Comparison of ENCODE assay signal across 15 cellular contexts in genomic region chr15:33649217-33649933, GRCh38.
A peak's percentile ranks its signal among the peaks of the same experiment; 100 is the strongest.
DNase-seq lines count a peak whose midpoint lies in the region; ATAC-seq and TF ChIP-seq lines count a peak whose summit lies in the region.
"Had no signal": no experiment of that assay in that cellular context is flagged by ENCODE, and none has a peak within 500 bp of the region (broad histone marks: within the 10 kb centered on the region; RNA-seq: fewer than 3 reads in every experiment).

No MANE protein-coding gene starts in this region.

- CTCF ChIA-PET in activated CD4-positive, alpha-beta T cell treated with anti-CD3 and anti-CD28 coated beads for 36 hours (lab: Charles Lee) = interaction anchor here (0.6 kb wide), 1 partner anchor 9 kb away, joined by 4 read pairs; no protein-coding TSS in a partner anchor
- CTCF ChIA-PET in activated CD4-positive, alpha-beta T cell treated with anti-CD3 and anti-CD28 coated beads, Interleukin-2, amount 10 ng/mL, durations not matched to agents 7 days and 5 days (lab: Charles Lee) = no interaction called here

- no peaks in the 10 kb centered on the region for H3K36me3 Mint-ChIP-seq in activated CD4-positive, alpha-beta T cell treated with anti-CD3 and anti-CD28 coated beads for 36 hours (ENCODE audit: low read depth)
- H3K36me3 Mint-ChIP-seq in activated CD4-positive, alpha-beta T cell treated with anti-CD3 and anti-CD28 coated beads, Interleukin-2, amount 10 ng/mL, durations not matched to agents 7 days and 5 days (ENCODE audit: low read depth) = no peaks in the 10 kb centered on the region
- H3K36me3 Mint-ChIP-seq in activated naive CD4-positive, alpha-beta T cell treated with anti-CD3 and anti-CD28 coated beads, Interleukin-2, amount 50 U/mL, for 72 hours = no peaks in the 10 kb centered on the region
- H3K36me3 Mint-ChIP-seq in activated T-cell treated with anti-CD3 and anti-CD28 coated beads, Interleukin-2, amount 50 U/mL, for 4 hours (ENCODE audit: insufficient read depth) = no peaks in the 10 kb centered on the region
- no peaks in the 10 kb centered on the region for H3K36me3 Mint-ChIP-seq in activated naive CD8-positive, alpha-beta T cell treated with anti-CD3 and anti-CD28 coated beads, Interleukin-2, amount 50 U/mL, for 24 hours (ENCODE audit: low read depth)
- H3K36me3 Mint-ChIP-seq: CD14-positive monocyte; CD8-positive, alpha-beta T cell had no signal

- peak overlapping the region; percentile 73 for H3K27ac Mint-ChIP-seq in activated CD4-positive, alpha-beta T cell treated with anti-CD3 and anti-CD28 coated beads for 36 hours
- no peak overlapping the region for H3K27ac Mint-ChIP-seq in activated CD4-positive, alpha-beta T cell treated with anti-CD3 and anti-CD28 coated beads, Interleukin-2, amount 10 ng/mL, durations not matched to agents 7 days and 5 days
- peak overlapping the region; percentile 52 to 86 for H3K27ac Mint-ChIP-seq in activated naive CD4-positive, alpha-beta T cell treated with anti-CD3 and anti-CD28 coated beads, Interleukin-2, amount 50 U/mL, for 72 hours
- H3K27ac Mint-ChIP-seq in activated naive CD8-positive, alpha-beta T cell treated with anti-CD3 and anti-CD28 coated beads, Interleukin-2, amount 50 U/mL, for 24 hours = peak overlapping the region; percentile 57
- H3K27ac Mint-ChIP-seq: CD8-positive, alpha-beta T cell had no signal

- no peak overlapping the region for H3K4me3 Mint-ChIP-seq in activated CD4-positive, alpha-beta T cell treated with anti-CD3 and anti-CD28 coated beads for 36 hours
- H3K4me3 Mint-ChIP-seq in activated CD4-positive, alpha-beta T cell treated with anti-CD3 and anti-CD28 coated beads, Interleukin-2, amount 10 ng/mL, durations not matched to agents 7 days and 5 days = no peak overlapping the region
- no peak overlapping the region for H3K4me3 Mint-ChIP-seq in activated T-cell treated with anti-CD3 and anti-CD28 coated beads, Interleukin-2, amount 50 U/mL, for 4 hours
- no peak overlapping the region for H3K4me3 Mint-ChIP-seq in activated naive CD8-positive, alpha-beta T cell treated with anti-CD3 and anti-CD28 coated beads, Interleukin-2, amount 50 U/mL, for 24 hours
- H3K4me3 Mint-ChIP-seq: CD14-positive monocyte; CD8-positive, alpha-beta T cell had no signal

- peaks cover 12% of the 10 kb centered on the region for H3K4me1 Mint-ChIP-seq in activated CD4-positive, alpha-beta T cell treated with anti-CD3 and anti-CD28 coated beads for 36 hours
- no peaks in the 10 kb centered on the region for H3K4me1 Mint-ChIP-seq in activated CD4-positive, alpha-beta T cell treated with anti-CD3 and anti-CD28 coated beads, Interleukin-2, amount 10 ng/mL, durations not matched to agents 7 days and 5 days
- no peaks in the 10 kb centered on the region for H3K4me1 Mint-ChIP-seq in activated T-cell treated with anti-CD3 and anti-CD28 coated beads, Interleukin-2, amount 50 U/mL, for 4 hours (ENCODE audit: low read depth)
- H3K4me1 Mint-ChIP-seq in activated naive CD8-positive, alpha-beta T cell treated with anti-CD3 and anti-CD28 coated beads, Interleukin-2, amount 50 U/mL, for 24 hours = peaks cover 6% of the 10 kb centered on the region
- H3K4me1 Mint-ChIP-seq: CD14-positive monocyte had no signal

- POLR2A ChIA-PET in activated CD4-positive, alpha-beta T cell treated with anti-CD3 and anti-CD28 coated beads for 36 hours (lab: Charles Lee) = no interaction called here
- POLR2A ChIA-PET in activated CD4-positive, alpha-beta T cell treated with anti-CD3 and anti-CD28 coated beads, Interleukin-2, amount 10 ng/mL, durations not matched to agents 7 days and 5 days (lab: Charles Lee) = no interaction called here

- ATAC-seq in activated CD4-positive, alpha-beta T cell treated with anti-CD3 and anti-CD28 coated beads for 36 hours = peak; percentile 82
- peak; percentile 59 to 81 for ATAC-seq in activated naive CD4-positive, alpha-beta T cell treated with anti-CD3 and anti-CD28 coated beads, Interleukin-2, amount 50 U/mL, for 72 hours
- peak; percentile 44 to 66 for ATAC-seq in activated T-cell treated with anti-CD3 and anti-CD28 coated beads, Interleukin-2, amount 50 U/mL, for 4 hours
- ATAC-seq in activated naive CD8-positive, alpha-beta T cell treated with anti-CD3 and anti-CD28 coated beads, Interleukin-2, amount 50 U/mL, for 24 hours = peak; percentile 54
- ATAC-seq: CD8-positive, alpha-beta T cell; HCT116 had no signal

- peaks cover 14% of the 10 kb centered on the region for H3K27me3 Mint-ChIP-seq in activated CD4-positive, alpha-beta T cell treated with anti-CD3 and anti-CD28 coated beads for 36 hours
- peaks cover 8% of the 10 kb centered on the region for H3K27me3 Mint-ChIP-seq in activated CD4-positive, alpha-beta T cell treated with anti-CD3 and anti-CD28 coated beads, Interleukin-2, amount 10 ng/mL, durations not matched to agents 7 days and 5 days
- peaks cover 2% of the 10 kb centered on the region for H3K27me3 Mint-ChIP-seq in activated T-cell treated with anti-CD3 and anti-CD28 coated beads, Interleukin-2, amount 50 U/mL, for 4 hours (ENCODE audit: low read depth)
- no peaks in the 10 kb centered on the region for H3K27me3 Mint-ChIP-seq in activated naive CD8-positive, alpha-beta T cell treated with anti-CD3 and anti-CD28 coated beads, Interleukin-2, amount 50 U/mL, for 24 hours

- DNase-seq in activated CD4-positive, alpha-beta T cell treated with anti-CD3 and anti-CD28 coated beads for 36 hours = peak; percentile 28
- DNase-seq in activated CD4-positive, alpha-beta T cell treated with anti-CD3 and anti-CD28 coated beads, Interleukin-2, amount 10 ng/mL, durations not matched to agents 7 days and 5 days = no peak
- DNase-seq in activated naive CD4-positive, alpha-beta T cell treated with anti-CD3 and anti-CD28 coated beads, Interleukin-2, amount 50 U/mL, for 72 hours (ENCODE audit: low spot score in 2 of 2) = peak in 1 of 2 donors; percentile 6
- DNase-seq in activated naive CD4-positive, alpha-beta T cell treated with Interleukin-2 at 50 U/mL for 16 hours = no peak
- no peak for DNase-seq in activated T-cell treated with anti-CD3 and anti-CD28 coated beads, Interleukin-2, amount 50 U/mL, for 4 hours
- no peak for DNase-seq in activated naive CD8-positive, alpha-beta T cell treated with anti-CD3 and anti-CD28 coated beads, Interleukin-2, amount 50 U/mL, for 24 hours
- DNase-seq in erythroblast (lab: John Stamatoyannopoulos, UW) (no peak), hepatic stellate cell (ENCODE audit: low spot score) (no peak)
- DNase-seq: CD8-positive, alpha-beta T cell; COR-L47; DMS153; DMS79 treated with DMSO at 0.1 percent for 48 hours; EL had no signal

- TF ChIP-seq POLR2A in erythroblast (IDR thresholded peaks at IDR 0.05; ENCODE audit: low read length) = no peak

- intact Hi-C loops in activated CD4-positive, alpha-beta T cell treated with anti-CD3 and anti-CD28 coated beads for 36 hours (cut with DNase I, micrococcal nuclease) = no loop called here

- H3K9me3 Mint-ChIP-seq in activated CD4-positive, alpha-beta T cell treated with anti-CD3 and anti-CD28 coated beads for 36 hours (ENCODE audit: low read depth) = no peaks in the 10 kb centered on the region
- H3K9me3 Mint-ChIP-seq in activated CD4-positive, alpha-beta T cell treated with anti-CD3 and anti-CD28 coated beads, Interleukin-2, amount 10 ng/mL, durations not matched to agents 7 days and 5 days = no peaks in the 10 kb centered on the region
- no peaks in the 10 kb centered on the region for H3K9me3 Mint-ChIP-seq in activated naive CD4-positive, alpha-beta T cell treated with anti-CD3 and anti-CD28 coated beads, Interleukin-2, amount 50 U/mL, for 72 hours
- no peaks in the 10 kb centered on the region for H3K9me3 Mint-ChIP-seq in activated T-cell treated with anti-CD3 and anti-CD28 coated beads, Interleukin-2, amount 50 U/mL, for 4 hours
- H3K9me3 Mint-ChIP-seq in activated naive CD8-positive, alpha-beta T cell treated with anti-CD3 and anti-CD28 coated beads, Interleukin-2, amount 50 U/mL, for 24 hours = no peaks in the 10 kb centered on the region
- H3K9me3 Mint-ChIP-seq: CD8-positive, alpha-beta T cell had no signal
